In the genomic region with DNA sequence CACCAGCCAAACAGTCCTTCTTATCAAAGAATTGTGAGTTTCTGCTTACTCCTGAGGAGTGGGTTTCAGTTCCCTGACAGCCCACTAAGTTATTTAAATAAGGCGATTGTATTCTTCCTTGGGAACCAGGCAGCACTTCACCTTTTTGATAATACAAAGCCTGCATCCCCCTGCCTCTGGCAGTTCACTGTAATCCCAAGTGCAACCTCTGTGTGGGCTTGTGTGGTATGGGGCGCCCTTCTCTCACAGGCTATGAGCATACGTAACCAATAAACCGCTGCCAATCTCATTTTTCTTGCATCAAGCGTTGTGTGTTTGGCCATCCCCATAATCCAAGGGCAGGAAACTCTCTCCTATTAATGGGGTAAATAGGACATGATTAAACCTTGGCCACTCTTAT, we compare ENCODE assay signal across 21 cellular contexts.
"Had no signal": no experiment of that assay in that cellular context is flagged by ENCODE, and none has a peak within 500 bp of the region (broad histone marks: within the 10 kb centered on the region; RNA-seq: fewer than 3 reads in every experiment).

No MANE protein-coding gene starts in this region.

- H3K27me3 Mint-ChIP-seq: T-cell had no signal

- ATAC-seq: Panc1, PC-3, T-cell had no signal

- H3K36me3 Mint-ChIP-seq: T-cell had no signal

- H3K9me3 ChIP-seq: SK-N-SH had no signal

- H3K4me2 ChIP-seq: SK-N-SH had no signal

- H3K4me3 Mint-ChIP-seq: T-cell had no signal

- H3K4me1 Mint-ChIP-seq: T-cell had no signal

- H3K9me2 ChIP-seq: SK-N-SH had no signal

- H3K27ac ChIP-seq: RWPE1 had no signal

- H3K9ac ChIP-seq: SK-N-SH had no signal

- H3K27ac Mint-ChIP-seq: T-cell had no signal

- DNase-seq: KBM-7, MV-4-11, NCI-H1048, NCI-H1105, NCI-H1417, NCI-H1436 treated with DMSO at 0.1 percent for 48 hours, NCI-H1694, NCI-H187 treated with DMSO at 0.1 percent for 48 hours, NCI-H2029 treated with DMSO at 0.1 percent for 48 hours, NCI-H2107, NCI-H2227 treated with DMSO at 0.1 percent for 48 hours, NCI-H524, NCI-H69, NCI-H774, PC-3, SHP77, SK-N-SH, SW 1271, T-cell had no signal
